Comparison of ENCODE assay signal across 11 cellular contexts in genomic region chr20:20407891-20408805, GRCh38. TPM values are rescaled to one million over a fixed set of nuclear protein-coding genes. Genes with fewer than 3 reads are reported as not detected.
DNase-seq lines count a peak whose midpoint lies in the region; ATAC-seq and TF ChIP-seq lines count a peak whose summit lies in the region.
"Had no signal": no experiment of that assay in that cellular context is flagged by ENCODE, and none has a peak within 500 bp of the region (broad histone marks: within the 10 kb centered on the region; RNA-seq: fewer than 3 reads in every experiment).

No MANE protein-coding gene starts in this region.

- H3K4me1 ChIP-seq in OCI-LY7 (ENCODE audit: insufficient read depth, low read length, poor library complexity, severe bottlenecking): no peaks in the 10 kb centered on the region

- H3K36me3 ChIP-seq in OCI-LY7 (ENCODE audit: insufficient read depth, low read length): no peaks in the 10 kb centered on the region

- no peaks in the 10 kb centered on the region for H3K9me3 ChIP-seq in OCI-LY7 (ENCODE audit: low read length)

- no TSS peak for BruUV-seq in OCI-LY7 (replicated peaks; lab: Mats Ljungman, UMichigan)

- CTCF ChIA-PET in HEK293T (lab: Yijun Ruan, JAX) (no interaction called here), OCI-LY7 (lab: Charles Lee; ENCODE audit: unreplicated experiment) (no interaction called here)

- H2AFZ ChIP-seq in OCI-LY7 (ENCODE audit: low read length): no peak overlapping the region

- ATAC-seq in HG02623 (IDR thresholded peaks at IDR 0.05; ENCODE audit: unreplicated experiment): no peak
- no peak for ATAC-seq in HG03571 (IDR thresholded peaks at IDR 0.05; ENCODE audit: unreplicated experiment)

- intact Hi-C loops in OCI-LY7 (cut with micrococcal nuclease; ENCODE audit: unreplicated experiment): no loop called here

- no peaks in the 10 kb centered on the region for H3K9me2 ChIP-seq in OCI-LY7 (ENCODE audit: insufficient read depth, low read length)

- H3K4me3 ChIP-seq in OCI-LY7 (ENCODE audit: low read depth, low read length, poor library complexity, severe bottlenecking): no peak overlapping the region
- H3K4me3 ChIP-seq in fibroblast of pulmonary artery (replicated peaks; ENCODE audit: low read depth, low read length): no peak overlapping the region

- H3K79me2 ChIP-seq in OCI-LY7 (ENCODE audit: insufficient read depth, low read depth, low read length): no peaks in the 10 kb centered on the region

- POLR2A ChIA-PET in HEK293T (lab: Yijun Ruan, JAX) (no interaction called here), OCI-LY7 (lab: Charles Lee) (no interaction called here)

- TF ChIP-seq CTCF in AG09319 (IDR thresholded peaks at IDR 0.05; ENCODE audit: low read depth, low read length) (peak; percentile 23), OCI-LY7 (conservative IDR thresholded peaks at IDR 0.05; ENCODE audit: low read length) (peak; percentile 43), fibroblast of pulmonary artery (IDR thresholded peaks at IDR 0.05; ENCODE audit: low read length, missing control alignments) (peak; percentile 27)

- no peaks in the 10 kb centered on the region for H4K20me1 ChIP-seq in OCI-LY7 (ENCODE audit: insufficient read depth, low read length)

- no peak overlapping the region for H3K4me2 ChIP-seq in OCI-LY7 (ENCODE audit: low read length)

- DNase-seq in AG09319 (ENCODE audit: extremely low read depth, low read depth) (no peak), HEK293T (ENCODE audit: extremely low spot score) (peak; percentile 44), OCI-LY7 (ENCODE audit: low spot score) (no peak), fibroblast of pulmonary artery (ENCODE audit: low read depth) (peak; percentile 9), T1000 (lab: John Stamatoyannopoulos, UW) (no peak)
- DNase-seq in stimulated activated naive CD4-positive, alpha-beta T cell (lab: John Stamatoyannopoulos, UW): no peak
- DNase-seq: Kasumi-1; stimulated activated CD8-positive, alpha-beta memory T cell treated with anti-CD3 and anti-CD28 coated beads, Interleukin-4, amount 100 ng/mL, for 48 hours had no signal

- H3K27ac ChIP-seq in OCI-LY7 (ENCODE audit: low read depth, low read length, poor library complexity, severe bottlenecking): no peak overlapping the region

TF ChIP-seq in HEK293T, 16 proteins besides CTCF, POLR2A, EP300 and RAD21:
- TF ChIP-seq ARNT (IDR thresholded peaks at IDR 0.05) (no peak), LEF1 (IDR thresholded peaks at IDR 0.05; ENCODE audit: borderline replicate concordance) (no peak), NFRKB (IDR thresholded peaks at IDR 0.05) (no peak), FOXM1 (IDR thresholded peaks at IDR 0.05; ENCODE audit: borderline replicate concordance) (no peak), SUZ12 (IDR thresholded peaks at IDR 0.05) (no peak), L3MBTL2 (conservative IDR thresholded peaks at IDR 0.05) (no peak), SP1 (IDR thresholded peaks at IDR 0.05) (no peak), ELF4 (IDR thresholded peaks at IDR 0.05) (no peak), BHLHE40 (IDR thresholded peaks at IDR 0.05; ENCODE audit: borderline replicate concordance) (no peak), FOXA1 (IDR thresholded peaks at IDR 0.05) (no peak), TARDBP (IDR thresholded peaks at IDR 0.05) (no peak), CTBP1 (IDR thresholded peaks at IDR 0.05; ENCODE audit: borderline replicate concordance) (no peak)

RNA-seq across cellular contexts. Expression of gene INSM1, which starts 40.2 kb away (rescaled TPM):
- total RNA-seq in OCI-LY7 (2014; rRNA removed; shearing (Covaris generic)): not detected in 2 replicates
- total RNA-seq in OCI-LY7 (2022): not detected in 2 replicates
- total RNA-seq: mesenteric fat pad had no signal

Comparison
In these comparisons a context has a peak if more than half of its experiments do, and no peak if none do; other contexts are left out.
1. DNase-seq: peak in HEK293T (single experiment) and fibroblast of pulmonary artery (single experiment); none in AG09319 (single experiment), OCI-LY7 (single experiment), stimulated activated naive CD4-positive, alpha-beta T cell (0 of 6) and T1000 (single experiment).
2. Peak in every context shown above with its lines, with median percentiles within 50 percentile points of each other: CTCF ChIP-seq.